ENCODE assay signal across 16 cellular contexts in genomic region chr18:28767781-28768211, GRCh38.
DNase-seq lines count a peak whose midpoint lies in the region; ATAC-seq and TF ChIP-seq lines count a peak whose summit lies in the region.
"Had no signal": no experiment of that assay in that cellular context is flagged by ENCODE, and none has a peak within 500 bp of the region (broad histone marks: within the 10 kb centered on the region; RNA-seq: fewer than 3 reads in every experiment).

No MANE protein-coding gene starts in this region.

- H3K27me3 Mint-ChIP-seq in CD8-positive, alpha-beta T cell (ENCODE audit: low read depth): no peaks in the 10 kb centered on the region
- H3K27me3 Mint-ChIP-seq: memory B cell, progenitor cell of endocrine pancreas had no signal

- no peaks in the 10 kb centered on the region for H3K36me3 ChIP-seq in ACC112 (ENCODE audit: insufficient read depth, low read length)
- H3K36me3 ChIP-seq in CD8-positive, alpha-beta T cell (ENCODE audit: insufficient read depth, low read length): no peaks in the 10 kb centered on the region

- peak overlapping the region; percentile 61 for H3K27ac ChIP-seq in ACC112 (ENCODE audit: low read depth, low read length)
- H3K27ac ChIP-seq in CD8-positive, alpha-beta T cell (ENCODE audit: low read depth, low read length): no peak overlapping the region
- H3K27ac ChIP-seq: body of pancreas had no signal

- DNase-seq in HPDE6-E6E7 (ENCODE audit: extremely low spot score): peak; percentile 9
- DNase-seq in astrocyte of the hippocampus (ENCODE audit: low read depth, low spot score): peak; percentile 64
- peak; percentile 87 for DNase-seq in foreskin melanocyte
- DNase-seq in occipital lobe (lab: John Stamatoyannopoulos, UW): no peak
- no peak for DNase-seq in CD8-positive, alpha-beta T cell
- DNase-seq: activated CD4-positive, alpha-beta T cell treated with anti-CD3 and anti-CD28 coated beads, Interleukin-2, amount 50 U/mL, for 1 hour; body of pancreas; DMS153; NCI-H2171; T-helper 2 cell had no signal

- POLR2A ChIA-PET in CD8-positive, alpha-beta T cell (lab: Charles Lee): no interaction called here

- H3K4me1 Mint-ChIP-seq in CD8-positive, alpha-beta T cell (ENCODE audit: low read depth): peaks cover 2% of the 10 kb centered on the region
- H3K4me1 Mint-ChIP-seq: memory B cell had no signal

- H3K79me2 ChIP-seq in ACC112 (ENCODE audit: control insufficient read depth, insufficient read depth, low read length, unreplicated experiment): no peaks in the 10 kb centered on the region

- CTCF ChIA-PET in CD8-positive, alpha-beta T cell (lab: Charles Lee): no interaction called here

- no peaks in the 10 kb centered on the region for H3K36me3 Mint-ChIP-seq in CD8-positive, alpha-beta T cell
- H3K36me3 Mint-ChIP-seq: memory B cell had no signal

- intact Hi-C loops in CD8-positive, alpha-beta T cell (cut with DNase I, micrococcal nuclease): no loop called here

- no peak for TF ChIP-seq CTCF in CD8-positive, alpha-beta T cell (IDR thresholded peaks at IDR 0.05)

- peak overlapping the region; percentile 82 for H2AFZ ChIP-seq in ACC112 (ENCODE audit: low read length, unreplicated experiment)

- H3K4me3 ChIP-seq in ACC112 (ENCODE audit: low read depth, low read length): peak overlapping the region; percentile 42; the same call in 1 of the 2 replicates
- H3K4me3 ChIP-seq in CD8-positive, alpha-beta T cell (ENCODE audit: low read depth, low read length): no peak overlapping the region
- H3K4me3 ChIP-seq: body of pancreas had no signal

- H3K4me1 ChIP-seq in ACC112 (ENCODE audit: control insufficient read depth, insufficient read depth, low read length, unreplicated experiment): peaks cover 43% of the 10 kb centered on the region
- no peaks in the 10 kb centered on the region for H3K4me1 ChIP-seq in CD8-positive, alpha-beta T cell (ENCODE audit: insufficient read depth, low read length)
- H3K4me1 ChIP-seq: body of pancreas had no signal

- H3K27ac Mint-ChIP-seq in CD8-positive, alpha-beta T cell: no peak overlapping the region
- H3K27ac Mint-ChIP-seq: activated T-helper 1 cell treated with anti-CD3 and anti-CD28 coated beads, Interleukin-12 subunit alpha, Interleukin-12 subunit beta, Interleukin-2, Interleukin-4 antibody, amounts not matched to agents 30 ng/mL and 10 ng/mL and 1 ng/mL, durations not matched to agents 14 hours and 24 hours and 36 hours; memory B cell; progenitor cell of endocrine pancreas had no signal

- no peak for ATAC-seq in HG03442 (IDR thresholded peaks at IDR 0.05; ENCODE audit: unreplicated experiment)
- no peak for ATAC-seq in HG03565 (IDR thresholded peaks at IDR 0.05; ENCODE audit: unreplicated experiment)
- ATAC-seq in CD8-positive, alpha-beta T cell: no peak
- ATAC-seq: body of pancreas had no signal

- no peak overlapping the region for H3K4me3 Mint-ChIP-seq in CD8-positive, alpha-beta T cell
- H3K4me3 Mint-ChIP-seq: activated T-helper 1 cell treated with anti-CD3 and anti-CD28 coated beads, Interleukin-12 subunit alpha, Interleukin-12 subunit beta, Interleukin-2, Interleukin-4 antibody, amounts not matched to agents 30 ng/mL and 10 ng/mL and 1 ng/mL, durations not matched to agents 14 hours and 24 hours and 36 hours; memory B cell had no signal

- H3K9me3 Mint-ChIP-seq in CD8-positive, alpha-beta T cell: peaks cover 6% of the 10 kb centered on the region

- H3K27me3 ChIP-seq in ACC112 (ENCODE audit: insufficient read depth, low read length): no peaks in the 10 kb centered on the region
- no peaks in the 10 kb centered on the region for H3K27me3 ChIP-seq in CD8-positive, alpha-beta T cell (ENCODE audit: insufficient read depth, low read length)
- H3K27me3 ChIP-seq: body of pancreas had no signal

- no peaks in the 10 kb centered on the region for H3K9me3 ChIP-seq in CD8-positive, alpha-beta T cell (ENCODE audit: low read length)
- H3K9me3 ChIP-seq: body of pancreas had no signal

Comparison
In these comparisons a context has a peak if more than half of its experiments do, and no peak if none do; other contexts are left out.
1. DNase-seq: peak in HPDE6-E6E7 (single experiment), astrocyte of the hippocampus (single experiment) and foreskin melanocyte (single experiment); none in occipital lobe (single experiment) and CD8-positive, alpha-beta T cell (0 of 7).